ENCODE assay signal across 12 cellular contexts in genomic region chr2:172434821-172435607, GRCh38. TPM values are rescaled to one million over a fixed set of nuclear protein-coding genes. Genes with fewer than 3 reads are reported as not detected.
DNase-seq lines count a peak whose midpoint lies in the region.
"Had no signal": no experiment of that assay in that cellular context is flagged by ENCODE, and none has a peak within 500 bp of the region (broad histone marks: within the 10 kb centered on the region; RNA-seq: fewer than 3 reads in every experiment).

No MANE protein-coding gene starts in this region.

- H3K79me2 ChIP-seq in GM23248 (ENCODE audit: insufficient read depth): peaks cover 57% of the 10 kb centered on the region

- peaks cover 2% of the 10 kb centered on the region for H3K36me3 Mint-ChIP-seq in activated naive CD4-positive, alpha-beta T cell treated with anti-CD3 and anti-CD28 coated beads, Interleukin-2, amount 50 U/mL, for 24 hours

- H3K4me1 ChIP-seq in ectodermal cell (ENCODE audit: control insufficient read depth, insufficient read depth, low read length) (peaks cover 26% of the 10 kb centered on the region), thymus (ENCODE audit: control insufficient read depth, insufficient read depth, low read length) (peaks cover 54% of the 10 kb centered on the region), GM23248 (ENCODE audit: insufficient read depth) (peaks cover 29% of the 10 kb centered on the region)

- no peak overlapping the region for H3K9ac ChIP-seq in GM23248

- H3K27me3 Mint-ChIP-seq in activated naive CD4-positive, alpha-beta T cell treated with anti-CD3 and anti-CD28 coated beads, Interleukin-2, amount 50 U/mL, for 24 hours: no peaks in the 10 kb centered on the region

- no peaks in the 10 kb centered on the region for H3K36me3 ChIP-seq in ectodermal cell (ENCODE audit: control insufficient read depth, insufficient read depth, low read length)
- H3K36me3 ChIP-seq in thymus (ENCODE audit: control insufficient read depth, insufficient read depth): no peaks in the 10 kb centered on the region
- no peaks in the 10 kb centered on the region for H3K36me3 ChIP-seq in GM23248 (ENCODE audit: low read depth)

- H3K9me3 ChIP-seq in ectodermal cell (ENCODE audit: control insufficient read depth, low read length) (no peaks in the 10 kb centered on the region), thymus (ENCODE audit: control insufficient read depth) (no peaks in the 10 kb centered on the region), GM23248 (ENCODE audit: low read depth) (no peaks in the 10 kb centered on the region)
- H3K9me3 ChIP-seq: Caco-2 had no signal

- peaks cover 16% of the 10 kb centered on the region for H3K4me1 Mint-ChIP-seq in activated naive CD4-positive, alpha-beta T cell treated with anti-CD3 and anti-CD28 coated beads, Interleukin-2, amount 50 U/mL, for 24 hours

- H3K9me3 Mint-ChIP-seq in activated naive CD4-positive, alpha-beta T cell treated with anti-CD3 and anti-CD28 coated beads, Interleukin-2, amount 50 U/mL, for 24 hours: no peaks in the 10 kb centered on the region

- peaks cover 13% of the 10 kb centered on the region for H3F3A ChIP-seq in GM23248 (ENCODE audit: insufficient read depth)

- H3K9me2 ChIP-seq in GM23248 (ENCODE audit: insufficient read depth): no peaks in the 10 kb centered on the region

- H3K27ac ChIP-seq in ectodermal cell (ENCODE audit: insufficient read depth, low read depth, low read length, poor library complexity, severe bottlenecking) (peak overlapping the region; percentile 17), thymus (ENCODE audit: low read depth) (peak overlapping the region; percentile 56), GM23248 (no peak overlapping the region)

- peak overlapping the region; percentile 59 for H3K4me3 Mint-ChIP-seq in activated naive CD4-positive, alpha-beta T cell treated with anti-CD3 and anti-CD28 coated beads, Interleukin-2, amount 50 U/mL, for 24 hours

- in situ Hi-C loops in GM23248 (cut with MboI): no loop called here

- H4K20me1 ChIP-seq in GM23248 (ENCODE audit: insufficient read depth): no peaks in the 10 kb centered on the region

- H3K4me3 ChIP-seq in ectodermal cell (ENCODE audit: insufficient read depth, low read depth, low read length) (no peak overlapping the region), thymus (ENCODE audit: low read length) (no peak overlapping the region), GM23248 (no peak overlapping the region)

- DNase-seq in activated naive CD4-positive, alpha-beta T cell treated with anti-CD3 and anti-CD28 coated beads, Interleukin-2, amount 50 U/mL, for 16 hours: no peak
- DNase-seq in NOMO-1 (lab: John Stamatoyannopoulos, UW; ENCODE audit: unreplicated experiment in 2 of 2) (peak; percentile 53 to 69), GM23248 (no peak), COR-L47 (lab: John Stamatoyannopoulos, UW) (no peak), DMS114 treated with DMSO at 0.1 percent for 48 hours (lab: John Stamatoyannopoulos, UW; ENCODE audit: unreplicated experiment) (no peak)
- DNase-seq: amniotic stem cell, Caco-2, posterior cingulate gyrus had no signal

- no peaks in the 10 kb centered on the region for H3K27me3 ChIP-seq in ectodermal cell (ENCODE audit: control insufficient read depth, insufficient read depth, low read length, poor library complexity, severe bottlenecking)
- H3K27me3 ChIP-seq in thymus (ENCODE audit: control insufficient read depth, insufficient read depth): no peaks in the 10 kb centered on the region
- no peaks in the 10 kb centered on the region for H3K27me3 ChIP-seq in GM23248 (replicated peaks; ENCODE audit: insufficient read depth)
- H3K27me3 ChIP-seq: foreskin keratinocyte had no signal

- H3K27ac Mint-ChIP-seq in activated naive CD4-positive, alpha-beta T cell treated with anti-CD3 and anti-CD28 coated beads, Interleukin-2, amount 50 U/mL, for 24 hours: peak overlapping the region; percentile 87

- WGBS in ectodermal cell, 2 experiments: 61 to 69% methylated on average over 4 to 5 of the region's 5 CpGs
- WGBS in thymus: 67% methylated on average over 5 of the region's 5 CpGs
- WGBS in GM23248 (ENCODE audit: low coverage in 1 of 2, low lambda C conversion rate in 2 of 2, missing lambda C conversion rate in 2 of 2), 2 experiments: 72 to 76% methylated on average over 5 of the region's 5 CpGs

- no peak overlapping the region for H2AFZ ChIP-seq in GM23248

- H3K4me2 ChIP-seq in GM23248 (ENCODE audit: unreplicated experiment): no peak overlapping the region

RNA-seq across cellular contexts. Expression of gene ITGA6, which starts 7.6 kb away (rescaled TPM):
- polyA plus RNA-seq in ectodermal cell (2013, experiment 1 of 4): 67.1 TPM
- polyA plus RNA-seq in ectodermal cell (2013, experiment 2 of 4): 58.2 TPM
- 42.1 TPM for polyA plus RNA-seq in ectodermal cell (2013, experiment 3 of 4)
- 50.8 TPM for polyA plus RNA-seq in ectodermal cell (2013, experiment 4 of 4)
- polyA plus RNA-seq in thymus (27.3 TPM), GM23248 (2016; fragmentation: Nextera tagmentation; extraction: Ambion mirVana) (18.9 and 20.3 TPM in 2 replicates)
- total RNA-seq in GM23248 (2014; rRNA removed; shearing (Covaris generic)): 45.4 and 47.7 TPM in 2 replicates

Comparison
In these comparisons a context has a peak if more than half of its experiments do, and no peak if none do; other contexts are left out.
1. DNase-seq: peak in NOMO-1 (2 of 2); none in activated naive CD4-positive, alpha-beta T cell treated with anti-CD3 and anti-CD28 coated beads, Interleukin-2, amount 50 U/mL, for 16 hours (single experiment), GM23248 (single experiment), COR-L47 (single experiment) and DMS114 treated with DMSO at 0.1 percent for 48 hours (single experiment).